Comparison of ENCODE assay signal across 22 cellular contexts in genomic region chr20:47805951-47806350, GRCh38. TPM values are rescaled to one million over a fixed set of nuclear protein-coding genes. Genes with fewer than 3 reads are reported as not detected.
DNase-seq lines count a peak whose midpoint lies in the region; ATAC-seq, FAIRE-seq and TF ChIP-seq lines count a peak whose summit lies in the region.
"Had no signal": no experiment of that assay in that cellular context is flagged by ENCODE, and none has a peak within 500 bp of the region (broad histone marks: within the 10 kb centered on the region; RNA-seq: fewer than 3 reads in every experiment).

No MANE protein-coding gene starts in this region.

- no peaks in the 10 kb centered on the region for H4K20me1 ChIP-seq in HepG2 (ENCODE audit: insufficient read depth, low read length)
- H4K20me1 ChIP-seq: BLaER1 had no signal

- no peaks in the 10 kb centered on the region for H3K4me1 ChIP-seq in right cardiac atrium (ENCODE audit: control insufficient read depth, insufficient read depth, low read length)
- no peaks in the 10 kb centered on the region for H3K4me1 ChIP-seq in HepG2 (ENCODE audit: insufficient read depth, low read length)
- H3K4me1 ChIP-seq in small intestine (ENCODE audit: control insufficient read depth in 2 of 2, insufficient read depth in 1 of 2, low read depth in 1 of 2, low read length in 1 of 2) = no peaks in the 10 kb centered on the region
- H3K4me1 ChIP-seq: BLaER1 had no signal

- H3K9me3 ChIP-seq in right cardiac atrium (ENCODE audit: control insufficient read depth, low read length) (no peaks in the 10 kb centered on the region), HepG2 (ENCODE audit: low read length) (no peaks in the 10 kb centered on the region), small intestine (ENCODE audit: control insufficient read depth, low read depth) (no peaks in the 10 kb centered on the region)
- H3K9me3 ChIP-seq: BLaER1, MG63 had no signal

- H3K27me3 ChIP-seq in right cardiac atrium (ENCODE audit: control insufficient read depth, insufficient read depth) (no peaks in the 10 kb centered on the region), HepG2 (ENCODE audit: control insufficient read depth in 1 of 2, insufficient read depth in 2 of 2, low read length in 2 of 2) (peaks cover 19 to 60% of the 10 kb centered on the region in 2 experiments; a peak in 4 of 5 replicates), small intestine (ENCODE audit: control insufficient read depth in 2 of 2, insufficient read depth in 2 of 2, low read length in 2 of 2) (peaks cover 0 to 1% of the 10 kb centered on the region in 2 donors)
- H3K27me3 ChIP-seq: BLaER1, SJCRH30 had no signal

- ATAC-seq in right cardiac atrium (no peak), WTC11 (no peak), HepG2 (peak; percentile 35)
- ATAC-seq: SK-N-SH treated with all-trans-retinoic acid at 6 μM for 48 hours had no signal

- intact Hi-C loops in cardiac septum (cut with DNase I) = no loop called here
- intact Hi-C loops in right cardiac atrium (cut with DNase I) = no loop called here
- intact Hi-C loops in HepG2 (cut with micrococcal nuclease; ENCODE audit: unreplicated experiment) = no loop called here

- in situ Hi-C loops in HepG2 (cut with HindIII; ENCODE audit: extremely low pct_ligation_motif_present, low pct_unique_long_range_greater_than_20kb) = no loop called here

- POLR2A ChIA-PET in WTC11 (lab: Charles Lee) (no interaction called here), HepG2 (lab: Yijun Ruan, JAX) (no interaction called here)

- no peak for TF ChIP-seq RAD21 in HepG2 (CRISPR knock-in tag; IDR thresholded peaks at IDR 0.05)

- no peak overlapping the region for H3K27ac Mint-ChIP-seq in WTC11
- H3K27ac Mint-ChIP-seq: CD4-positive, CD25-positive, alpha-beta regulatory T cell had no signal

- H3K27me3 Mint-ChIP-seq in WTC11 (ENCODE audit: low read depth) = peaks cover 47% of the 10 kb centered on the region

- no TSS peak for BruUV-seq in HepG2 (replicated peaks; lab: Mats Ljungman, UMichigan)

- H2AFZ ChIP-seq in HepG2 (ENCODE audit: low read length) = no peak overlapping the region

- FAIRE-seq in HepG2 (lab: Jason Lieb, UNC) (no peak), small intestine (lab: Jason Lieb, UNC) (no peak)
- FAIRE-seq: A204.1 had no signal

- H3K4me3 Mint-ChIP-seq in WTC11 = no peak overlapping the region
- H3K4me3 Mint-ChIP-seq: CD4-positive, CD25-positive, alpha-beta regulatory T cell had no signal

- H3K27ac ChIP-seq in right cardiac atrium (ENCODE audit: low read length) (no peak overlapping the region), HepG2 (ENCODE audit: extremely low read length, insufficient read depth, low read length) (no peak overlapping the region), small intestine (ENCODE audit: low read depth in 1 of 2, low read length in 1 of 2) (no peak overlapping the region)
- H3K27ac ChIP-seq: BLaER1, SJCRH30 had no signal

- no peak for TF ChIP-seq EP300 in HepG2 (IDR thresholded peaks at IDR 0.05; ENCODE audit: low read depth in 2 of 2, low read length in 2 of 2)
- no peak for TF ChIP-seq EP300 in HepG2 (CRISPR knock-in tag; IDR thresholded peaks at IDR 0.05; ENCODE audit: borderline replicate concordance)

- DNase-seq in cardiac septum (ENCODE audit: low spot score) = peak; percentile 70
- no peak for DNase-seq in right cardiac atrium
- no peak for DNase-seq in WTC11 (ENCODE audit: low spot score)
- DNase-seq in HepG2 (ENCODE audit: low spot score) = no peak
- peak; percentile 15 for DNase-seq in small intestine
- DNase-seq in SIG-M5 (lab: John Stamatoyannopoulos, UW) = no peak
- no peak for DNase-seq in T-helper 2 cell
- no peak for DNase-seq in activated effector memory CD4-positive, alpha-beta T cell treated with Interleukin-2 at 50 U/mL for 16 hours
- DNase-seq: CD4-positive, CD25-positive, alpha-beta regulatory T cell; DMS53; GOT3; KBM-7; MG63; NCI-H1105 treated with DMSO at 0.1 percent for 48 hours; NCI-H146; NCI-H2029; NCI-H510A; NCI-H69; SJCRH30 had no signal

- no peaks in the 10 kb centered on the region for H3K36me3 Mint-ChIP-seq in WTC11
- H3K36me3 Mint-ChIP-seq: CD4-positive, CD25-positive, alpha-beta regulatory T cell had no signal

- H3K36me3 ChIP-seq in HepG2 (replicated peaks in 1 of 2; ENCODE audit: control insufficient read depth in 1 of 2, insufficient read depth in 2 of 2, low read length in 2 of 2) = no peaks in the 10 kb centered on the region
- no peaks in the 10 kb centered on the region for H3K36me3 ChIP-seq in small intestine (ENCODE audit: control insufficient read depth in 2 of 2, insufficient read depth in 2 of 2, low read length in 2 of 2)
- H3K36me3 ChIP-seq: BLaER1, MG63, SJCRH30 had no signal

- H3K4me2 ChIP-seq in HepG2 (ENCODE audit: low read depth, low read length) = no peak overlapping the region
- H3K4me2 ChIP-seq: BLaER1 had no signal

- H3K4me1 Mint-ChIP-seq in WTC11 = peaks cover 32% of the 10 kb centered on the region
- H3K4me1 Mint-ChIP-seq: CD4-positive, CD25-positive, alpha-beta regulatory T cell had no signal

- no peaks in the 10 kb centered on the region for H3K9me3 Mint-ChIP-seq in WTC11

- no peak overlapping the region for H3K9ac ChIP-seq in HepG2 (ENCODE audit: insufficient read depth, low read depth, low read length)
- H3K9ac ChIP-seq: BLaER1 had no signal

- no peaks in the 10 kb centered on the region for H3K79me2 ChIP-seq in HepG2 (ENCODE audit: insufficient read depth, low read length)

- CTCF ChIA-PET in WTC11 (lab: Charles Lee) (interaction anchor here (1.8 kb wide), 1 partner anchor 49 kb away, joined by 5 read pairs; no protein-coding TSS in a partner anchor), HepG2 (lab: Yijun Ruan, JAX; ENCODE audit: low intra/inter-chr PET ratio, low total read pairs) (no interaction called here)

- WGBS in right cardiac atrium = 65% methylated on average over 14 of the region's 14 CpGs
- WGBS in HepG2 (ENCODE audit: low lambda C conversion rate) = 13% methylated on average over 14 of the region's 14 CpGs
- 13 to 50% (median 22%) methylated on average over 14 of the region's 14 CpGs for WGBS in small intestine, 3 donors

- no peak for TF ChIP-seq POLR2A in HepG2 (IDR thresholded peaks at IDR 0.05; ENCODE audit: insufficient read depth in 1 of 2, low read depth in 2 of 2, low read length in 2 of 2)

- H3K4me3 ChIP-seq in right cardiac atrium (ENCODE audit: low read length) = no peak overlapping the region
- no peak overlapping the region for H3K4me3 ChIP-seq in HepG2 (replicated peaks in 1 of 3; ENCODE audit: insufficient read depth in 1 of 3, low read depth in 2 of 3, low read length in 3 of 3)
- no peak overlapping the region for H3K4me3 ChIP-seq in small intestine (ENCODE audit: low read depth in 1 of 2, low read length in 2 of 2)
- H3K4me3 ChIP-seq: BLaER1, MG63, SJCRH30 had no signal

- TF ChIP-seq CTCF in WTC11 (IDR thresholded peaks at IDR 0.05) = no peak
- no peak for TF ChIP-seq CTCF in HepG2 (CRISPR knock-in tag; IDR thresholded peaks at IDR 0.05)

TF ChIP-seq in WTC11, 78 proteins besides CTCF, POLR2A, EP300 and RAD21:
- no peak for TF ChIP-seq CBFB (CRISPR knock-in tag; IDR thresholded peaks at IDR 0.05; ENCODE audit: low read depth)
- TF ChIP-seq FOXP1 (CRISPR knock-in tag; IDR thresholded peaks at IDR 0.05; ENCODE audit: borderline replicate concordance) = 0 out of 2 replicates have a peak, but pooled peaks have one; percentile 47

TF ChIP-seq in HepG2, 621 proteins besides CTCF, POLR2A, EP300 and RAD21 (continues in another document):
- no peak for TF ChIP-seq ZNF816 (CRISPR knock-in tag; IDR thresholded peaks at IDR 0.05; ENCODE audit: borderline replicate concordance)
- TF ChIP-seq HNRNPLL (IDR thresholded peaks at IDR 0.05; ENCODE audit: low read depth, low read length, poor library complexity, severe bottlenecking) = no peak

RNA-seq across cellular contexts. Expression of gene SULF2, which starts 20.7 kb away (rescaled TPM):
- total RNA-seq in cardiac septum (39.7 TPM), right cardiac atrium (10 to 100 TPM; 28.4 to 59.1 (median 48.4) TPM), WTC11 (2021) (36.0 to 38.1 TPM (median 37.5 TPM) in 3 replicates), HepG2 (2016; rRNA removed; fragmentation: Illumina TruSeq; extraction: Trizol) (29.1 and 50.9 TPM in 2 replicates)
- polyA plus RNA-seq in right cardiac atrium (25.4 TPM), HepG2 (2011; rRNA removed) (7.2 and 9.3 TPM in 2 replicates), small intestine (10 to 100 TPM; 10.3 to 40.9 (median 13.2) TPM)
- total RNA-seq in HepG2 (2016; cell fraction: cytosol; rRNA removed; fragmentation: Illumina TruSeq; extraction: Trizol; ENCODE audit: low read depth) = 7.4 and 9.2 TPM in 2 replicates
- total RNA-seq in HepG2 (2016; cell fraction: insoluble cytoplasmic fraction; rRNA removed; fragmentation: Illumina TruSeq; extraction: Trizol) = 22.2 and 47.3 TPM in 2 replicates
- 23.9 and 29.0 TPM in 2 replicates for total RNA-seq in HepG2 (2016; cell fraction: membrane; rRNA removed; fragmentation: Illumina TruSeq; extraction: Trizol)
- 55.3 and 65.2 TPM in 2 replicates for total RNA-seq in HepG2 (2016; cell fraction: nucleus; rRNA removed; fragmentation: Illumina TruSeq; extraction: Trizol)
- polyA plus RNA-seq in HepG2 (2011; cell fraction: cytosol; rRNA removed) = 9.3 and 12.6 TPM in 2 replicates
- 21.3 and 25.5 TPM in 2 replicates for polyA plus RNA-seq in HepG2 (2011; cell fraction: nucleus; rRNA removed)
- 5.1 and 11.0 TPM in 2 replicates for polyA plus RNA-seq in HepG2 (2012)
- 10.7 and 10.8 TPM in 2 replicates for polyA plus RNA-seq in HepG2 (2016; cell fraction: cytosol; fragmentation: Illumina TruSeq; extraction: Trizol; ENCODE audit: low read depth)
- polyA plus RNA-seq in HepG2 (2016; cell fraction: insoluble cytoplasmic fraction; fragmentation: Illumina TruSeq; extraction: Trizol; ENCODE audit: low read depth) = 33.7 and 34.1 TPM in 2 replicates
- 22.4 and 24.8 TPM in 2 replicates for polyA plus RNA-seq in HepG2 (2016; cell fraction: membrane; fragmentation: Illumina TruSeq; extraction: Trizol; ENCODE audit: low read depth)
- 96.6 and 101 TPM in 2 replicates for polyA plus RNA-seq in HepG2 (2016; cell fraction: nucleus; fragmentation: Illumina TruSeq; extraction: Trizol; ENCODE audit: insufficient read depth, low read depth)
- polyA minus RNA-seq in HepG2 (2011; rRNA and poly(A)+ RNA removed; ENCODE audit: low replicate concordance) = 51.1 TPM in 1 of 2 replicates, not detected in the other
- polyA minus RNA-seq in HepG2 (2011; cell fraction: cytosol; rRNA and poly(A)+ RNA removed) = 16.7 and 17.7 TPM in 2 replicates
- polyA minus RNA-seq in HepG2 (2011; cell fraction: nucleus; rRNA and poly(A)+ RNA removed) = 11.1 and 13.5 TPM in 2 replicates
- total RNA-seq: CD4-positive, CD25-positive, alpha-beta regulatory T cell had no signal

Comparison
In these comparisons a context has a peak if more than half of its experiments do, and no peak if none do; other contexts are left out.
1. DNase-seq: peak in cardiac septum (single experiment) and small intestine (single experiment); none in right cardiac atrium (0 of 3), WTC11 (single experiment), HepG2 (single experiment), SIG-M5 (single experiment), T-helper 2 cell (0 of 5) and activated effector memory CD4-positive, alpha-beta T cell treated with Interleukin-2 at 50 U/mL for 16 hours (single experiment).